23 cellular contexts compared by ENCODE assay signal in genomic region chr6:16468991-16469615, GRCh38.
"Had no signal": no experiment of that assay in that cellular context is flagged by ENCODE, and none has a peak within 500 bp of the region (broad histone marks: within the 10 kb centered on the region; RNA-seq: fewer than 3 reads in every experiment).

No MANE protein-coding gene starts in this region.

- H3K9ac ChIP-seq: neural progenitor cell had no signal

- ATAC-seq: gastroesophageal sphincter; left lobe of liver; mucosa of descending colon; naive thymus-derived CD8-positive, alpha-beta T cell had no signal

- H3K4me3 Mint-ChIP-seq: dendritic cell treated with granulocyte-macrophage colony-stimulating factor and Interleukin-4, amounts not matched to agents 40 ng/mL and 50 ng/mL, for 4 days; naive thymus-derived CD8-positive, alpha-beta T cell; neural progenitor cell had no signal

- H3K4me1 ChIP-seq: neural progenitor cell had no signal

- H3K27me3 ChIP-seq: esophagus squamous epithelium, gastroesophageal sphincter, neural progenitor cell, ovary, right atrium auricular region, sigmoid colon, stomach, transverse colon had no signal

- DNase-seq: esophagus squamous epithelium; foreskin fibroblast; glutamatergic neuron; islet precursor cell; mammary epithelial cell; mucosa of descending colon; naive thymus-derived CD8-positive, alpha-beta T cell; nucleus accumbens; ovary; sigmoid colon; stimulated activated CD4-positive, alpha-beta T cell treated with anti-CD3 and anti-CD28 coated beads, Interleukin-2, amount 100 ng/mL, for 24 hours; stimulated activated CD4-positive, alpha-beta T cell treated with anti-CD3 and anti-CD28 coated beads, Interleukin-4, amount 100 ng/mL, for 4 hours; stimulated activated naive CD4-positive, alpha-beta T cell; stomach; substantia nigra; transverse colon had no signal

- H3K27me3 Mint-ChIP-seq: dendritic cell treated with granulocyte-macrophage colony-stimulating factor and Interleukin-4, amounts not matched to agents 40 ng/mL and 50 ng/mL, for 4 days; naive thymus-derived CD8-positive, alpha-beta T cell had no signal

- H3K9me3 ChIP-seq: esophagus squamous epithelium, gastroesophageal sphincter, mucosa of descending colon, ovary, right atrium auricular region, sigmoid colon, stomach, thoracic aorta, transverse colon had no signal

- H3K4me2 ChIP-seq: neural progenitor cell had no signal

- H3K9me3 Mint-ChIP-seq: naive thymus-derived CD8-positive, alpha-beta T cell had no signal

- H3K27ac Mint-ChIP-seq: dendritic cell treated with granulocyte-macrophage colony-stimulating factor and Interleukin-4, amounts not matched to agents 40 ng/mL and 50 ng/mL, for 4 days; neural progenitor cell had no signal

- H3K36me3 ChIP-seq: esophagus squamous epithelium, neural progenitor cell, ovary, right atrium auricular region, sigmoid colon, stomach, thoracic aorta, transverse colon had no signal

- H3K27ac ChIP-seq: esophagus squamous epithelium, gastroesophageal sphincter, neural progenitor cell, ovary, right atrium auricular region, sigmoid colon, skin epidermis, stomach, thoracic aorta, transverse colon had no signal

- H3K4me3 ChIP-seq: esophagus squamous epithelium, gastroesophageal sphincter, mucosa of descending colon, neural progenitor cell, ovary, right atrium auricular region, sigmoid colon, skin epidermis, stomach, thoracic aorta, transverse colon had no signal
